ENCODE assay signal across 25 cellular contexts in genomic region chr17:37481001-37481665, GRCh38. TPM values are rescaled to one million over a fixed set of nuclear protein-coding genes. Genes with fewer than 3 reads are reported as not detected.
DNase-seq lines count a peak whose midpoint lies in the region; ATAC-seq, FAIRE-seq and TF ChIP-seq lines count a peak whose summit lies in the region.
"Had no signal": no experiment of that assay in that cellular context is flagged by ENCODE, and none has a peak within 500 bp of the region (broad histone marks: within the 10 kb centered on the region; RNA-seq: fewer than 3 reads in every experiment).

No MANE protein-coding gene starts in this region.

- H2AFZ ChIP-seq in keratinocyte (ENCODE audit: control insufficient read depth, low read length) = no peak overlapping the region

- no peak overlapping the region for H3K4me3 ChIP-seq in bronchial epithelial cell (ENCODE audit: low read depth, low read length)
- H3K4me3 ChIP-seq in keratinocyte (ENCODE audit: control insufficient read depth in 2 of 3, extremely low read depth in 1 of 3, insufficient read depth in 2 of 3, low read depth in 1 of 3, low read length in 3 of 3) = no peak overlapping the region
- H3K4me3 ChIP-seq in vagina = no peak overlapping the region
- H3K4me3 ChIP-seq: A549, body of pancreas, colonic mucosa, K562, lung, psoas muscle had no signal

- intact Hi-C loops in vagina (cut with DNase I) = no loop called here

- H3K36me3 ChIP-seq in bronchial epithelial cell (ENCODE audit: control insufficient read depth, insufficient read depth, low read length) = peaks cover 4% of the 10 kb centered on the region
- H3K36me3 ChIP-seq in keratinocyte (ENCODE audit: control insufficient read depth in 2 of 2, extremely low read depth in 1 of 2, insufficient read depth in 2 of 2, low read length in 2 of 2) = peaks cover 0 to 10% of the 10 kb centered on the region in 2 experiments
- peaks cover 0 to 13% of the 10 kb centered on the region in 2 donors for H3K36me3 ChIP-seq in vagina
- H3K36me3 ChIP-seq: colonic mucosa had no signal

- no peak for TF ChIP-seq POLR2A in vagina (IDR thresholded peaks at IDR 0.05)

- no peaks in the 10 kb centered on the region for H3K9me3 ChIP-seq in keratinocyte (ENCODE audit: control insufficient read depth, low read depth, low read length)
- no peaks in the 10 kb centered on the region for H3K9me3 ChIP-seq in vagina
- H3K9me3 ChIP-seq: A549, body of pancreas, colonic mucosa, psoas muscle had no signal

- H3K4me3 Mint-ChIP-seq in activated naive CD4-positive, alpha-beta T cell treated with anti-CD3 and anti-CD28 coated beads, Interleukin-2, amount 10 ng/mL, durations not matched to agents 7 days and 5 days = no peak overlapping the region
- H3K4me3 Mint-ChIP-seq: T-helper 2 cell treated with Interferon-gamma antibody and Interleukin-4, amounts not matched to agents 5 μg/mL and 100 μg/mL, for 36 hours had no signal

- peak overlapping the region; percentile 42 for H3K9ac ChIP-seq in keratinocyte (ENCODE audit: control insufficient read depth, extremely low read depth, insufficient read depth, low read length)

- DNase-seq in activated naive CD4-positive, alpha-beta T cell treated with anti-CD3 and anti-CD28 coated beads, Interleukin-2, amount 10 ng/mL, durations not matched to agents 7 days and 5 days = no peak
- no peak for DNase-seq in activated naive CD4-positive, alpha-beta T cell (lab: John Stamatoyannopoulos, UW)
- DNase-seq in bronchial epithelial cell (ENCODE audit: low read depth) = peak; percentile 76
- no peak for DNase-seq in keratinocyte (ENCODE audit: low read depth, low spot score)
- no peak for DNase-seq in vagina (ENCODE audit: extremely low spot score in 2 of 2)
- no peak for DNase-seq in activated effector memory CD4-positive, alpha-beta T cell treated with anti-CD3 and anti-CD28 coated beads, Interleukin-2, amount 50 U/mL, for 16 hours
- DNase-seq in NCI-H1417 (lab: John Stamatoyannopoulos, UW) = no peak
- DNase-seq: activated CD4-positive, alpha-beta T cell treated with anti-CD3 and anti-CD28 coated beads, Interleukin-2, amount 50 U/mL, for 1 hour; activated CD8-positive, alpha-beta memory T cell treated with anti-CD3 and anti-CD28 coated beads, Interleukin-2, amount 50 U/mL, for 4 hours; body of pancreas; colonic mucosa; foreskin melanocyte; hippocampal formation; MM.1S; NCI-H1436; NCI-H526 treated with DMSO at 0.1 percent for 48 hours; psoas muscle had no signal

- peak overlapping the region; percentile 49 for H3K4me2 ChIP-seq in keratinocyte (ENCODE audit: control insufficient read depth, extremely low read depth, insufficient read depth, low read depth, low read length)
- H3K4me2 ChIP-seq: A549 had no signal

- peaks cover 30% of the 10 kb centered on the region for H3K36me3 Mint-ChIP-seq in activated naive CD4-positive, alpha-beta T cell treated with anti-CD3 and anti-CD28 coated beads, Interleukin-2, amount 10 ng/mL, durations not matched to agents 7 days and 5 days

- H3K27me3 Mint-ChIP-seq in activated naive CD4-positive, alpha-beta T cell treated with anti-CD3 and anti-CD28 coated beads, Interleukin-2, amount 10 ng/mL, durations not matched to agents 7 days and 5 days = no peaks in the 10 kb centered on the region

- H3K27ac ChIP-seq in keratinocyte (ENCODE audit: control insufficient read depth, insufficient read depth, low read length) (peak overlapping the region; percentile 63), vagina (peak overlapping the region; percentile 70)
- H3K27ac ChIP-seq: A549, body of pancreas, colonic mucosa, psoas muscle, VCaP had no signal

- H3K4me1 ChIP-seq in keratinocyte (ENCODE audit: control insufficient read depth, extremely low read depth, insufficient read depth, low read length) (peaks cover 56% of the 10 kb centered on the region), vagina (peaks cover 46% of the 10 kb centered on the region)
- H3K4me1 ChIP-seq: body of pancreas, colonic mucosa had no signal

- no peaks in the 10 kb centered on the region for H3K9me1 ChIP-seq in keratinocyte (ENCODE audit: control insufficient read depth, extremely low read depth, insufficient read depth, low read length)

- H4K20me1 ChIP-seq in keratinocyte (ENCODE audit: control insufficient read depth, extremely low read depth, insufficient read depth, low read length) = no peaks in the 10 kb centered on the region

- H3K27me3 ChIP-seq in bronchial epithelial cell (ENCODE audit: control insufficient read depth, insufficient read depth, low read length) (no peaks in the 10 kb centered on the region), keratinocyte (ENCODE audit: control insufficient read depth, extremely low read depth, insufficient read depth, low read length) (no peaks in the 10 kb centered on the region), vagina (no peaks in the 10 kb centered on the region)
- H3K27me3 ChIP-seq: body of pancreas, colonic mucosa had no signal

- no peaks in the 10 kb centered on the region for H3K79me2 ChIP-seq in keratinocyte (ENCODE audit: control insufficient read depth, insufficient read depth, low read length)

- peak overlapping the region; percentile 56 for H3K27ac Mint-ChIP-seq in activated naive CD4-positive, alpha-beta T cell treated with anti-CD3 and anti-CD28 coated beads, Interleukin-2, amount 10 ng/mL, durations not matched to agents 7 days and 5 days
- H3K27ac Mint-ChIP-seq: activated T-helper 2 cell treated with anti-CD3 and anti-CD28 coated beads, Interferon-gamma antibody, Interleukin-2, Interleukin-4, amounts not matched to agents 10 μg/mL and 5 μg/mL and 100 μg/mL, durations not matched to agents 14 hours and 24 hours and 36 hours had no signal

- no peak for ATAC-seq in HG03521 (IDR thresholded peaks at IDR 0.05; ENCODE audit: unreplicated experiment)
- ATAC-seq: A549, body of pancreas, K562, psoas muscle, SK-N-SH treated with all-trans-retinoic acid at 6 μM for 48 hours had no signal

- H3K9me3 Mint-ChIP-seq in activated naive CD4-positive, alpha-beta T cell treated with anti-CD3 and anti-CD28 coated beads, Interleukin-2, amount 10 ng/mL, durations not matched to agents 7 days and 5 days = no peaks in the 10 kb centered on the region
- H3K9me3 Mint-ChIP-seq: activated T-helper 2 cell treated with anti-CD3 and anti-CD28 coated beads, Interferon-gamma antibody, Interleukin-2, Interleukin-4, amounts not matched to agents 10 μg/mL and 5 μg/mL and 100 μg/mL, durations not matched to agents 14 hours and 24 hours and 36 hours; T-helper 2 cell treated with Interferon-gamma antibody and Interleukin-4, amounts not matched to agents 5 μg/mL and 100 μg/mL, for 36 hours had no signal

- dilution Hi-C loops in keratinocyte (cut with MboI; ENCODE audit: extremely low pct_ligation_motif_present, low sequenced_read_pairs) = no loop called here

- FAIRE-seq in bronchial epithelial cell (lab: Jason Lieb, UNC) (no peak), keratinocyte (lab: Jason Lieb, UNC) (no peak)
- FAIRE-seq: A549, K562 had no signal

- no peak for TF ChIP-seq CTCF in bronchial epithelial cell (IDR thresholded peaks at IDR 0.05; ENCODE audit: insufficient read depth, low read length, severe bottlenecking)
- no peak for TF ChIP-seq CTCF in keratinocyte (optimal IDR thresholded peaks at IDR 0.05 in 1 of 3, IDR thresholded peaks at IDR 0.05 in 1 of 3, conservative IDR thresholded peaks at IDR 0.05 in 1 of 3; ENCODE audit: extremely low read depth in 1 of 3, insufficient read depth in 2 of 3, low read length in 3 of 3)
- no peak for TF ChIP-seq CTCF in vagina (IDR thresholded peaks at IDR 0.05)

- CTCF ChIA-PET in activated naive CD4-positive, alpha-beta T cell treated with anti-CD3 and anti-CD28 coated beads, Interleukin-2, amount 10 ng/mL, durations not matched to agents 7 days and 5 days (lab: Charles Lee) = interaction anchor here (0.6 to 0.8 kb wide), 2 partner anchors 33 to 78 kb away, joined by 3 read pairs; no protein-coding TSS in a partner anchor

- H3K4me1 Mint-ChIP-seq in activated naive CD4-positive, alpha-beta T cell treated with anti-CD3 and anti-CD28 coated beads, Interleukin-2, amount 10 ng/mL, durations not matched to agents 7 days and 5 days = peaks cover 7% of the 10 kb centered on the region

RNA-seq across cellular contexts. Expression of gene DUSP14, which starts 8.6 kb away (rescaled TPM):
- 68.4 and 79.6 TPM in 2 replicates for total RNA-seq in bronchial epithelial cell
- 169 to 226 TPM (median 210 TPM) in 3 replicates for polyA plus RNA-seq in keratinocyte
- polyA plus RNA-seq in keratinocyte (2011; ENCODE audit: low read depth) = 52.8 TPM
- 197 and 226 TPM in 2 replicates for polyA plus RNA-seq in keratinocyte (2011; cell fraction: cytosol; rRNA removed)
- 187 and 230 TPM in 2 replicates for polyA plus RNA-seq in keratinocyte (2011; cell fraction: nucleus; rRNA removed)
- 115 and 211 TPM in 2 replicates for polyA plus RNA-seq in keratinocyte (2012; ENCODE audit: low replicate concordance)
- polyA minus RNA-seq in keratinocyte = 137 to 243 TPM (median 145 TPM) in 3 replicates
- 130 TPM for polyA minus RNA-seq in keratinocyte (2011; cell fraction: cytosol; rRNA and poly(A)+ RNA removed)
- 77.0 and 108 TPM in 2 replicates for polyA minus RNA-seq in keratinocyte (2011; cell fraction: nucleus; rRNA and poly(A)+ RNA removed)
- 19.9 TPM for total RNA-seq in vagina
